In the genomic region with DNA sequence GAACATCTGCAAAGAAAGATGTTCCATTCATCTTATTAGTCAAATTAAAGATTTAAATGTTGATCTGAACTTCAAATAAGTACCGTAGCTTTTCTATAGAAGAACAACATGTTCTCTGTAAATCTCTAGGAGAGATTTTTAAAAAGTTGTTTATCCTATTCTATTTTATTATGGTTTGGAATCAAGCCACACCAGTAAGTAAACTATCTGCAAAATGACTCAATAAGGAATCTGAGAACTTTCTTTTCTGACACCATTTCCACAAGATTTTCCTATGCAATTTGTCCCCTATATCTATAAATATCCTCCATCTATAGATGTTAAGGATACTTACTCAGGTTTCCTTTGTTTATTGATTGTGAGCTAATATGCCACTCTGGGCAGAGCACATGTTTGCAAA, we compare ENCODE assay signal across 21 cellular contexts.
A peak's percentile ranks its signal among the peaks of the same experiment; 100 is the strongest.
DNase-seq lines count a peak whose midpoint lies in the region; ATAC-seq, FAIRE-seq and TF ChIP-seq lines count a peak whose summit lies in the region.
"Had no signal": no experiment of that assay in that cellular context is flagged by ENCODE, and none has a peak within 500 bp of the region (broad histone marks: within the 10 kb centered on the region; RNA-seq: fewer than 3 reads in every experiment).

No MANE protein-coding gene starts in this region.

- peaks cover 21% of the 10 kb centered on the region for H3K4me1 ChIP-seq in PC-3 (ENCODE audit: insufficient read depth, low read length)
- H3K4me1 ChIP-seq: A549, Caco-2, HAP-1 had no signal

- no peaks in the 10 kb centered on the region for H3K36me3 ChIP-seq in PC-3 (ENCODE audit: low read depth, low read length)
- H3K36me3 ChIP-seq: HAP-1 had no signal

- H3K27me3 ChIP-seq in PC-3 (ENCODE audit: low read length): no peaks in the 10 kb centered on the region

- ATAC-seq in PC-3 (peak; percentile 31; the same call in 1 of the 2 replicates), HG02798 (IDR thresholded peaks at IDR 0.05; ENCODE audit: poor library complexity, unreplicated experiment) (no peak)
- ATAC-seq: A549; CD8-positive, alpha-beta T cell; GM23338 had no signal

- no peak overlapping the region for H2AFZ ChIP-seq in PC-3 (ENCODE audit: low read length)
- H2AFZ ChIP-seq: GM23338 had no signal

- H3F3A ChIP-seq in PC-3 (ENCODE audit: low read length, unreplicated experiment): no peaks in the 10 kb centered on the region

- no peaks in the 10 kb centered on the region for H4K20me1 ChIP-seq in PC-3 (ENCODE audit: low read length)

- no peak overlapping the region for H3K4me2 ChIP-seq in PC-3 (ENCODE audit: low read length)
- H3K4me2 ChIP-seq: A549, GM23338 had no signal

- no TSS peak for BruUV-seq in PC-3 (replicated peaks; lab: Mats Ljungman, UMichigan)

- no peaks in the 10 kb centered on the region for H3K9me2 ChIP-seq in PC-3 (replicated peaks; ENCODE audit: low read length)

- no peaks in the 10 kb centered on the region for H3K79me2 ChIP-seq in PC-3 (ENCODE audit: low read length)

- TF ChIP-seq CTCF in 22Rv1 (IDR thresholded peaks at IDR 0.05): no peak
- TF ChIP-seq CTCF in PC-3 (conservative IDR thresholded peaks at IDR 0.05; ENCODE audit: low read depth, low read length): no peak

- intact Hi-C loops in PC-3 (cut with micrococcal nuclease): loop anchor here (2.0 to 5.0 kb wide), 2 partner anchors 65 to 300 kb away; no protein-coding TSS in a partner anchor

- POLR2A ChIA-PET in PC-3 (lab: Charles Lee; ENCODE audit: unreplicated experiment): interaction anchor here (0.6 kb wide), 1 partner anchor 24 kb away, joined by 4 read pairs; no protein-coding TSS in a partner anchor

- H3K27ac ChIP-seq in 22Rv1: peak overlapping the region; percentile 48
- no peak overlapping the region for H3K27ac ChIP-seq in PC-3 (ENCODE audit: low read length)
- H3K27ac ChIP-seq: A549, C4-2B had no signal

- peak; percentile 13 for FAIRE-seq in islet of Langerhans (lab: Jason Lieb, UNC)
- FAIRE-seq: A549, GM12891, GM18507 had no signal

- CTCF ChIA-PET in PC-3 (lab: Charles Lee): no interaction called here

- no peaks in the 10 kb centered on the region for H3K9me3 ChIP-seq in PC-3 (ENCODE audit: low read length)
- H3K9me3 ChIP-seq: A549, Caco-2, HAP-1 had no signal

- peak; percentile 51 for DNase-seq in PC-3
- peak; percentile 11 for DNase-seq in fibroblast of gingiva (ENCODE audit: low read depth)
- no peak for DNase-seq in amygdala (lab: John Stamatoyannopoulos, UW)
- DNase-seq in hepatic stellate cell (ENCODE audit: low spot score): no peak
- DNase-seq: 8988T; ACHN; Caco-2; CD4-positive, CD25-positive, alpha-beta regulatory T cell; CD8-positive, alpha-beta T cell; DMS79 treated with DMSO at 0.1 percent for 48 hours; GF-D8; HFFc6 had no signal

- H3K9ac ChIP-seq in PC-3 (ENCODE audit: low read length): no peak overlapping the region

- H3K4me3 ChIP-seq in PC-3 (ENCODE audit: low read length): no peak overlapping the region
- H3K4me3 ChIP-seq: A549, GM23338, HAP-1 had no signal

Comparison
In these comparisons a context has a peak if more than half of its experiments do, and no peak if none do; other contexts are left out.
1. DNase-seq: peak in PC-3 (single experiment) and fibroblast of gingiva (single experiment); none in amygdala (0 of 56) and hepatic stellate cell (single experiment).